In genomic region chr5:36948041-36948440, GRCh38 we compare ENCODE assay signal across 19 cellular contexts.
DNase-seq lines count a peak whose midpoint lies in the region; TF ChIP-seq lines count a peak whose summit lies in the region.
"Had no signal": no experiment of that assay in that cellular context is flagged by ENCODE, and none has a peak within 500 bp of the region (broad histone marks: within the 10 kb centered on the region; RNA-seq: fewer than 3 reads in every experiment).

No MANE protein-coding gene starts in this region.

- H3K27ac ChIP-seq in AG04450 (ENCODE audit: low read depth, low read length), result no peak overlapping the region
- H3K27ac ChIP-seq in A673 (ENCODE audit: low read depth, low read length, poor library complexity, severe bottlenecking), result no peak overlapping the region
- H3K27ac ChIP-seq in adrenal gland, result no peak overlapping the region
- H3K27ac ChIP-seq: gastrocnemius medialis, KMS-11, parathyroid adenoma had no signal

- DNase-seq in AG04450 (ENCODE audit: low read depth, low spot score) (peak; percentile 37), HFFc6 (peak; percentile 70), adipocyte (ENCODE audit: low read depth) (peak; percentile 48), foreskin melanocyte (peak; percentile 78), A673 (ENCODE audit: low spot score) (no peak), progenitor cell of endocrine pancreas (ENCODE audit: low spot score, unreplicated experiment) (no peak), adrenal gland (no peak), T-helper 1 cell (no peak)
- DNase-seq: activated CD4-positive, alpha-beta T cell treated with anti-CD3 and anti-CD28 coated beads, Interleukin-2, amount 50 U/mL, for 48 hours; activated T-cell treated with anti-CD3 and anti-CD28 coated beads, Interleukin-2, amount 50 U/mL, for 72 hours; anterior cingulate cortex; BE2C; dermis blood vessel endothelial cell; DMS 273 treated with DMSO at 0.1 percent for 48 hours; gastrocnemius medialis; H7; stimulated activated CD4-positive, alpha-beta T cell treated with anti-CD3 and anti-CD28 coated beads, Interleukin-15, amount 100 ng/mL, for 24 hours had no signal

- H3K4me3 ChIP-seq in AG04450 (ENCODE audit: low read depth, low read length) (no peak overlapping the region), adipocyte (ENCODE audit: low read length) (peak overlapping the region; percentile 33), A673 (ENCODE audit: low read depth, low read length, poor library complexity, severe bottlenecking) (no peak overlapping the region), adrenal gland (no peak overlapping the region)
- H3K4me3 ChIP-seq: gastrocnemius medialis had no signal

- no peaks in the 10 kb centered on the region for H3K36me3 ChIP-seq in adipocyte (ENCODE audit: control insufficient read depth, insufficient read depth, low read length, severe bottlenecking)
- H3K36me3 ChIP-seq in A673 (ENCODE audit: insufficient read depth, low read length, poor library complexity, severe bottlenecking), result no peaks in the 10 kb centered on the region
- no peaks in the 10 kb centered on the region for H3K36me3 ChIP-seq in adrenal gland (replicated peaks in 1 of 2)
- H3K36me3 ChIP-seq: BE2C, gastrocnemius medialis had no signal

- H3K9me3 ChIP-seq in AG04450 (ENCODE audit: control insufficient read depth, insufficient read depth, low read length), result no peaks in the 10 kb centered on the region
- no peaks in the 10 kb centered on the region for H3K9me3 ChIP-seq in adipocyte (ENCODE audit: control insufficient read depth, low read length)
- no peaks in the 10 kb centered on the region for H3K9me3 ChIP-seq in A673 (ENCODE audit: low read depth, low read length, poor library complexity, severe bottlenecking)
- H3K9me3 ChIP-seq in adrenal gland (replicated peaks in 1 of 3), result no peaks in the 10 kb centered on the region
- H3K9me3 ChIP-seq: BE2C, gastrocnemius medialis had no signal

- H3K27ac Mint-ChIP-seq in HFFc6, result peak overlapping the region; percentile 54
- H3K27ac Mint-ChIP-seq in progenitor cell of endocrine pancreas, result no peak overlapping the region
- H3K27ac Mint-ChIP-seq: activated T-cell treated with anti-CD3 and anti-CD28 coated beads, Interleukin-2, amount 50 U/mL, for 72 hours had no signal

- no TSS peak for BruUV-seq in A673 (replicated peaks; lab: Mats Ljungman, UMichigan)

- H3K4me3 Mint-ChIP-seq in HFFc6, result peak overlapping the region; percentile 65; the same call in 1 of the 2 replicates
- no peak overlapping the region for H3K4me3 Mint-ChIP-seq in progenitor cell of endocrine pancreas (ENCODE audit: low read depth)
- H3K4me3 Mint-ChIP-seq: activated T-cell treated with anti-CD3 and anti-CD28 coated beads, Interleukin-2, amount 50 U/mL, for 72 hours had no signal

- no peak for TF ChIP-seq CTCF in AG04450 (IDR thresholded peaks at IDR 0.05; ENCODE audit: low read depth, low read length)
- TF ChIP-seq CTCF in HFFc6 (IDR thresholded peaks at IDR 0.05), result no peak
- no peak for TF ChIP-seq CTCF in A673 (conservative IDR thresholded peaks at IDR 0.05; ENCODE audit: low read depth, low read length)
- TF ChIP-seq CTCF in progenitor cell of endocrine pancreas (IDR thresholded peaks at IDR 0.05; ENCODE audit: unreplicated experiment), result no peak
- TF ChIP-seq CTCF in adrenal gland (IDR thresholded peaks at IDR 0.05), result no peak

- no peak overlapping the region for H3K9ac ChIP-seq in adipocyte (ENCODE audit: low read length)
- H3K9ac ChIP-seq: KMS-11, parathyroid adenoma had no signal

- POLR2A ChIA-PET in AG04450 (lab: Yijun Ruan, JAX) (no interaction called here), A673 (lab: Charles Lee; ENCODE audit: low non-redundant PET) (no interaction called here)

- peaks cover 2% of the 10 kb centered on the region; the same call in 1 of the 2 replicates for H3K27me3 Mint-ChIP-seq in HFFc6 (ENCODE audit: insufficient read depth)
- H3K27me3 Mint-ChIP-seq in progenitor cell of endocrine pancreas, result no peaks in the 10 kb centered on the region

- H3K4me1 ChIP-seq in adipocyte (ENCODE audit: control insufficient read depth, insufficient read depth, low read length) (peaks cover 56% of the 10 kb centered on the region), A673 (ENCODE audit: insufficient read depth, low read length, poor library complexity, severe bottlenecking) (peaks cover 53% of the 10 kb centered on the region), adrenal gland (replicated peaks in 1 of 2) (peaks cover 10 to 39% of the 10 kb centered on the region in 2 donors)

- intact Hi-C loops in A673 (cut with micrococcal nuclease; ENCODE audit: unreplicated experiment) (loop anchor here (5.0 kb wide), 1 partner anchor 71 kb away; the partner anchor contains the start of gene NIPBL), adrenal gland (cut with DNase I) (loop anchor here in 1 of 2 donors (10.0 kb wide), 1 partner anchor 73 kb away; the partner anchor contains the start of gene NIPBL)

- H3K9me3 Mint-ChIP-seq in HFFc6 (no peaks in the 10 kb centered on the region), progenitor cell of endocrine pancreas (ENCODE audit: low read depth) (no peaks in the 10 kb centered on the region)
- H3K9me3 Mint-ChIP-seq: activated T-cell treated with anti-CD3 and anti-CD28 coated beads, Interleukin-2, amount 50 U/mL, for 72 hours had no signal

- H3K27me3 ChIP-seq in AG04450 (ENCODE audit: control insufficient read depth, insufficient read depth, low read length), result no peaks in the 10 kb centered on the region
- H3K27me3 ChIP-seq in adipocyte (replicated peaks; ENCODE audit: control insufficient read depth, insufficient read depth, low read length), result no peaks in the 10 kb centered on the region
- no peaks in the 10 kb centered on the region for H3K27me3 ChIP-seq in A673 (replicated peaks; ENCODE audit: insufficient read depth, low read depth, low read length, poor library complexity)
- no peaks in the 10 kb centered on the region for H3K27me3 ChIP-seq in adrenal gland
- H3K27me3 ChIP-seq: BE2C, gastrocnemius medialis had no signal

- peaks cover 92% of the 10 kb centered on the region for H3K4me1 Mint-ChIP-seq in HFFc6 (ENCODE audit: low read depth)
- peaks cover 16% of the 10 kb centered on the region for H3K4me1 Mint-ChIP-seq in progenitor cell of endocrine pancreas (ENCODE audit: low read depth)

- no peak for TF ChIP-seq POLR2A in adrenal gland (IDR thresholded peaks at IDR 0.05)

- no peaks in the 10 kb centered on the region for H3K36me3 Mint-ChIP-seq in HFFc6 (ENCODE audit: low read depth)
- peaks cover 1% of the 10 kb centered on the region for H3K36me3 Mint-ChIP-seq in progenitor cell of endocrine pancreas (ENCODE audit: insufficient read depth)

- CTCF ChIA-PET in AG04450 (lab: Charles Lee) (interaction anchor here (0.7 to 3.9 kb wide), 3 partner anchors 71 to 209 kb away, joined by 3 to 32 read pairs (median 11); partner anchors contain the start of gene NIPBL), A673 (lab: Charles Lee) (no interaction called here)

Comparison
In these comparisons a context has a peak if more than half of its experiments do, and no peak if none do; other contexts are left out.
1. DNase-seq: peak in AG04450 (single experiment), HFFc6 (single experiment), adipocyte (single experiment) and foreskin melanocyte (single experiment); none in A673 (single experiment), progenitor cell of endocrine pancreas (single experiment), adrenal gland (0 of 7) and T-helper 1 cell (0 of 5).